In the genomic region with DNA sequence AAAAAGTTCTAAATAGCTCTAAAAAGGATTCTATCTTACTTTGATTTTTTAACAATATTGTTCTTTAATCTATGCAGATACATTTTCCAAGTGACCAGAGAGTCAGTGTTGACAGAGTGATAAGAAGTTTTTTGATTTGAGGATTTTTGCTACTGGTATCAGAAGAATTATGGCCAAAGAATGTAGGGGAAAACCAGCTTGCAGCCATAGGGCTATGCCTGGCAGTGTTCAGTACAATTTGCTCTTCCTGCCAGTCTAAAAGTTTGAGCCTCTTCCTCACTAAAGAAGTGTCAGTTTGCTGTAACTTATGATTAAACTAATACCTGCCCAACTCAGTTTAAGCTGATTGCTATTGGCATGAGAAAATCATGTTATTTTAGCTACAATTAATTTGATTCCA, we compare ENCODE assay signal across 22 cellular contexts. TPM values are rescaled to one million over a fixed set of nuclear protein-coding genes. Genes with fewer than 3 reads are reported as not detected.
"Had no signal": no experiment of that assay in that cellular context is flagged by ENCODE, and none has a peak within 500 bp of the region (broad histone marks: within the 10 kb centered on the region; RNA-seq: fewer than 3 reads in every experiment).

No MANE protein-coding gene starts in this region.

- H3K27ac ChIP-seq: ascending aorta, body of pancreas had no signal

- H3K27me3 ChIP-seq: ascending aorta, body of pancreas had no signal

- H3K27me3 Mint-ChIP-seq: activated naive CD4-positive, alpha-beta T cell treated with anti-CD3 and anti-CD28 coated beads, Interleukin-2, amount 50 U/mL, for 24 hours had no signal

- H3K27ac Mint-ChIP-seq: activated CD8-positive, alpha-beta T cell treated with anti-CD3 and anti-CD28 coated beads, Interleukin-2, amount 10 ng/mL, durations not matched to agents 7 days and 5 days; activated naive CD4-positive, alpha-beta T cell treated with anti-CD3 and anti-CD28 coated beads, Interleukin-2, amount 50 U/mL, for 24 hours had no signal

- H3K36me3 Mint-ChIP-seq: activated naive CD4-positive, alpha-beta T cell treated with anti-CD3 and anti-CD28 coated beads, Interleukin-2, amount 50 U/mL, for 24 hours had no signal

- DNase-seq: activated CD4-positive, alpha-beta T cell treated with anti-CD3 and anti-CD28 coated beads for 48 hours; activated CD4-positive, alpha-beta T cell treated with anti-CD3 and anti-CD28 coated beads, Interleukin-2, amount 50 U/mL, for 4 hours; activated CD4-positive, CD25-positive, alpha-beta regulatory T cell treated with anti-CD3 and anti-CD28 coated beads, Interleukin-2, amount 50 U/mL, for 72 hours; activated CD8-positive, alpha-beta memory T cell treated with anti-CD3 and anti-CD28 coated beads, Interleukin-2, amount 50 U/mL, for 48 hours; activated CD8-positive, alpha-beta T cell treated with anti-CD3 and anti-CD28 coated beads, Interleukin-2, amount 10 ng/mL, durations not matched to agents 7 days and 5 days; activated effector memory CD4-positive, alpha-beta T cell treated with Interleukin-2 at 50 U/mL for 16 hours; activated naive CD4-positive, alpha-beta T cell; activated T-cell treated with anti-CD3 and anti-CD28 coated beads, Interleukin-2, amount 50 U/mL, for 1 hour; amniotic stem cell; body of pancreas; NCI-H1105 treated with DMSO at 0.1 percent for 48 hours; NCI-H1436 treated with DMSO at 0.1 percent for 48 hours; NCI-H187; NCI-H2081; NCI-H446; NCI-H524; PC-3; SIG-M5; SW 1271 had no signal

- H3K36me3 ChIP-seq: ascending aorta had no signal

- H3K4me1 Mint-ChIP-seq: activated naive CD4-positive, alpha-beta T cell treated with anti-CD3 and anti-CD28 coated beads, Interleukin-2, amount 50 U/mL, for 24 hours; central memory CD8-positive, alpha-beta T cell had no signal

- H3K4me1 ChIP-seq: ascending aorta, body of pancreas had no signal

- H3K9me3 Mint-ChIP-seq: activated naive CD4-positive, alpha-beta T cell treated with anti-CD3 and anti-CD28 coated beads, Interleukin-2, amount 50 U/mL, for 24 hours; central memory CD8-positive, alpha-beta T cell had no signal

- H3K9me3 ChIP-seq: ascending aorta, body of pancreas had no signal

- H3K4me3 ChIP-seq: ascending aorta, body of pancreas had no signal

- H3K4me3 Mint-ChIP-seq: activated CD8-positive, alpha-beta T cell treated with anti-CD3 and anti-CD28 coated beads, Interleukin-2, amount 10 ng/mL, durations not matched to agents 7 days and 5 days; activated naive CD4-positive, alpha-beta T cell treated with anti-CD3 and anti-CD28 coated beads, Interleukin-2, amount 50 U/mL, for 24 hours; central memory CD8-positive, alpha-beta T cell had no signal

- ATAC-seq: activated CD8-positive, alpha-beta T cell treated with anti-CD3 and anti-CD28 coated beads, Interleukin-2, amount 10 ng/mL, durations not matched to agents 7 days and 5 days; body of pancreas; PC-3 had no signal

RNA-seq across cellular contexts. Expression of a gene that starts 35.3 kb away (rescaled TPM):
- total RNA-seq: ascending aorta had no signal
